ENCODE assay signal across 1 cellular context in genomic region chr6:168060521-168060931, GRCh38.
A peak's percentile ranks its signal among the peaks of the same experiment; 100 is the strongest.
TF ChIP-seq lines count a peak whose summit lies in the region.

No MANE protein-coding gene starts in this region.

TF ChIP-seq in HepG2, 621 proteins besides CTCF, POLR2A, EP300 and RAD21 (continued from another document and continues in another):
- no peak for TF ChIP-seq CEBPZ (IDR thresholded peaks at IDR 0.05; ENCODE audit: low read length)
- no peak for TF ChIP-seq ZNF563 (CRISPR knock-in tag; IDR thresholded peaks at IDR 0.05)
- TF ChIP-seq HNRNPK (IDR thresholded peaks at IDR 0.05; ENCODE audit: low read depth, low read length, poor library complexity, severe bottlenecking), result no peak
- no peak for TF ChIP-seq PRDM4 (CRISPR knock-in tag; IDR thresholded peaks at IDR 0.05; ENCODE audit: borderline replicate concordance)
- 0 out of 2 replicates have a peak, but pooled peaks have one; percentile 43 for TF ChIP-seq ZNF780A (CRISPR knock-in tag; IDR thresholded peaks at IDR 0.05)
- TF ChIP-seq KDM3A (CRISPR knock-in tag; IDR thresholded peaks at IDR 0.05; ENCODE audit: low read depth), result no peak
- no peak for TF ChIP-seq ATRX (CRISPR knock-in tag; IDR thresholded peaks at IDR 0.05; ENCODE audit: borderline replicate concordance)
- TF ChIP-seq, protein P1, sequence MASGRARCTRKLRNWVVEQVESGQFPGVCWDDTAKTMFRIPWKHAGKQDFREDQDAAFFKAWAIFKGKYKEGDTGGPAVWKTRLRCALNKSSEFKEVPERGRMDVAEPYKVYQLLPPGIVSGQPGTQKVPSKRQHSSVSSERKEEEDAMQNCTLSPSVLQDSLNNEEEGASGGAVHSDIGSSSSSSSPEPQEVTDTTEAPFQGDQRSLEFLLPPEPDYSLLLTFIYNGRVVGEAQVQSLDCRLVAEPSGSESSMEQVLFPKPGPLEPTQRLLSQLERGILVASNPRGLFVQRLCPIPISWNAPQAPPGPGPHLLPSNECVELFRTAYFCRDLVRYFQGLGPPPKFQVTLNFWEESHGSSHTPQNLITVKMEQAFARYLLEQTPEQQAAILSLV (CRISPR knock-in tag; IDR thresholded peaks at IDR 0.05; ENCODE audit: borderline replicate concordance), result no peak; the same call in 1 of the 2 replicates
- no peak for TF ChIP-seq ZFP36L2 (CRISPR knock-in tag; IDR thresholded peaks at IDR 0.05)
- TF ChIP-seq SMC3 (IDR thresholded peaks at IDR 0.05; ENCODE audit: low read length), result peak; percentile 43; the same call in 1 of the 2 replicates
- peak; percentile 16; the same call in 1 of the 2 replicates for TF ChIP-seq NR2C2 (CRISPR knock-in tag; IDR thresholded peaks at IDR 0.05; ENCODE audit: borderline replicate concordance)
- no peak for TF ChIP-seq HMG20A (CRISPR knock-in tag; IDR thresholded peaks at IDR 0.05; ENCODE audit: borderline replicate concordance)
- peak; percentile 41; the same call in 1 of the 2 replicates for TF ChIP-seq MYC (CRISPR knock-in tag; IDR thresholded peaks at IDR 0.05; ENCODE audit: borderline replicate concordance)
- TF ChIP-seq ZSCAN25 (CRISPR knock-in tag; IDR thresholded peaks at IDR 0.05), result no peak
- no peak for TF ChIP-seq ZNF605 (CRISPR knock-in tag; IDR thresholded peaks at IDR 0.05)
- TF ChIP-seq ZFP36L1 (CRISPR knock-in tag; IDR thresholded peaks at IDR 0.05), result no peak
- TF ChIP-seq YEATS4 (CRISPR knock-in tag; IDR thresholded peaks at IDR 0.05; ENCODE audit: borderline replicate concordance), result no peak
- TF ChIP-seq ZNF557 (CRISPR knock-in tag; IDR thresholded peaks at IDR 0.05), result 0 out of 2 replicates have a peak, but pooled peaks have one; percentile 55
- no peak for TF ChIP-seq SNAPC4 (CRISPR knock-in tag; IDR thresholded peaks at IDR 0.05)
- TF ChIP-seq ZNF280B (CRISPR knock-in tag; IDR thresholded peaks at IDR 0.05; ENCODE audit: borderline replicate concordance), result peak; percentile 65; the same call in 1 of the 2 replicates
- TF ChIP-seq ZFY (CRISPR knock-in tag; IDR thresholded peaks at IDR 0.05), result no peak
- TF ChIP-seq, protein P2, sequence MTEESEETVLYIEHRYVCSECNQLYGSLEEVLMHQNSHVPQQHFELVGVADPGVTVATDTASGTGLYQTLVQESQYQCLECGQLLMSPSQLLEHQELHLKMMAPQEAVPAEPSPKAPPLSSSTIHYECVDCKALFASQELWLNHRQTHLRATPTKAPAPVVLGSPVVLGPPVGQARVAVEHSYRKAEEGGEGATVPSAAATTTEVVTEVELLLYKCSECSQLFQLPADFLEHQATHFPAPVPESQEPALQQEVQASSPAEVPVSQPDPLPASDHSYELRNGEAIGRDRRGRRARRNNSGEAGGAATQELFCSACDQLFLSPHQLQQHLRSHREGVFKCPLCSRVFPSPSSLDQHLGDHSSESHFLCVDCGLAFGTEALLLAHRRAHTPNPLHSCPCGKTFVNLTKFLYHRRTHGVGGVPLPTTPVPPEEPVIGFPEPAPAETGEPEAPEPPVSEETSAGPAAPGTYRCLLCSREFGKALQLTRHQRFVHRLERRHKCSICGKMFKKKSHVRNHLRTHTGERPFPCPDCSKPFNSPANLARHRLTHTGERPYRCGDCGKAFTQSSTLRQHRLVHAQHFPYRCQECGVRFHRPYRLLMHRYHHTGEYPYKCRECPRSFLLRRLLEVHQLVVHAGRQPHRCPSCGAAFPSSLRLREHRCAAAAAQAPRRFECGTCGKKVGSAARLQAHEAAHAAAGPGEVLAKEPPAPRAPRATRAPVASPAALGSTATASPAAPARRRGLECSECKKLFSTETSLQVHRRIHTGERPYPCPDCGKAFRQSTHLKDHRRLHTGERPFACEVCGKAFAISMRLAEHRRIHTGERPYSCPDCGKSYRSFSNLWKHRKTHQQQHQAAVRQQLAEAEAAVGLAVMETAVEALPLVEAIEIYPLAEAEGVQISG (CRISPR knock-in tag; IDR thresholded peaks at IDR 0.05), result peak; percentile 53; the same call in 1 of the 2 replicates
- 0 out of 2 replicates have a peak, but pooled peaks have one; percentile 18 for TF ChIP-seq SKIL (CRISPR knock-in tag; IDR thresholded peaks at IDR 0.05; ENCODE audit: borderline replicate concordance)
- no peak for TF ChIP-seq DNMT1 (CRISPR knock-in tag; IDR thresholded peaks at IDR 0.05)
- TF ChIP-seq, protein P3, sequence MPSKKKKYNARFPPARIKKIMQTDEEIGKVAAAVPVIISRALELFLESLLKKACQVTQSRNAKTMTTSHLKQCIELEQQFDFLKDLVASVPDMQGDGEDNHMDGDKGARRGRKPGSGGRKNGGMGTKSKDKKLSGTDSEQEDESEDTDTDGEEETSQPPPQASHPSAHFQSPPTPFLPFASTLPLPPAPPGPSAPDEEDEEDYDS (CRISPR knock-in tag; IDR thresholded peaks at IDR 0.05), result no peak
- no peak for TF ChIP-seq POGZ (CRISPR knock-in tag; IDR thresholded peaks at IDR 0.05)
- no peak for TF ChIP-seq ZNF446 (CRISPR knock-in tag; IDR thresholded peaks at IDR 0.05)
- TF ChIP-seq ZNF766 (CRISPR knock-in tag; IDR thresholded peaks at IDR 0.05; ENCODE audit: borderline replicate concordance), result no peak
- TF ChIP-seq DMAP1 (CRISPR knock-in tag; IDR thresholded peaks at IDR 0.05), result no peak
- TF ChIP-seq SMARCC2 (IDR thresholded peaks at IDR 0.05), result no peak
- TF ChIP-seq, protein P4, sequence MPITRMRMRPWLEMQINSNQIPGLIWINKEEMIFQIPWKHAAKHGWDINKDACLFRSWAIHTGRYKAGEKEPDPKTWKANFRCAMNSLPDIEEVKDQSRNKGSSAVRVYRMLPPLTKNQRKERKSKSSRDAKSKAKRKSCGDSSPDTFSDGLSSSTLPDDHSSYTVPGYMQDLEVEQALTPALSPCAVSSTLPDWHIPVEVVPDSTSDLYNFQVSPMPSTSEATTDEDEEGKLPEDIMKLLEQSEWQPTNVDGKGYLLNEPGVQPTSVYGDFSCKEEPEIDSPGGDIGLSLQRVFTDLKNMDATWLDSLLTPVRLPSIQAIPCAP (CRISPR knock-in tag; IDR thresholded peaks at IDR 0.05; ENCODE audit: low read depth), result no peak
- no peak for TF ChIP-seq TFE3 (CRISPR knock-in tag; IDR thresholded peaks at IDR 0.05)
- TF ChIP-seq, protein P5, sequence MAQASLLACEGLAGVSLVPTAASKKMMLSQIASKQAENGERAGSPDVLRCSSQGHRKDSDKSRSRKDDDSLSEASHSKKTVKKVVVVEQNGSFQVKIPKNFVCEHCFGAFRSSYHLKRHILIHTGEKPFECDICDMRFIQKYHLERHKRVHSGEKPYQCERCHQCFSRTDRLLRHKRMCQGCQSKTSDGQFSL (CRISPR knock-in tag; IDR thresholded peaks at IDR 0.05), result no peak
- no peak for TF ChIP-seq CC2D1A (CRISPR knock-in tag; IDR thresholded peaks at IDR 0.05)
- peak; percentile 31; the same call in 1 of the 2 replicates for TF ChIP-seq MAX (IDR thresholded peaks at IDR 0.05)
